8 cellular contexts compared by ENCODE assay signal in genomic region chr1:184622136-184622823, GRCh38.
DNase-seq lines count a peak whose midpoint lies in the region; ATAC-seq, FAIRE-seq and TF ChIP-seq lines count a peak whose summit lies in the region.

No MANE protein-coding gene starts in this region.

- H3K36me3 ChIP-seq in RWPE2 (ENCODE audit: low read depth), result no peaks in the 10 kb centered on the region

- no peak overlapping the region for H3K4me3 ChIP-seq in RWPE2 (ENCODE audit: severe bottlenecking)
- H3K4me3 ChIP-seq in fibroblast of the aortic adventitia (ENCODE audit: low read depth, low read length), result no peak overlapping the region

- TF ChIP-seq POLR2A in GM12891 (IDR thresholded peaks at IDR 0.05; ENCODE audit: low read depth, low read length), result no peak

- H3K4me1 ChIP-seq in RWPE2 (ENCODE audit: insufficient read depth, poor library complexity, severe bottlenecking), result peaks cover 36% of the 10 kb centered on the region

- TF ChIP-seq CTCF in RWPE2 (IDR thresholded peaks at IDR 0.05; ENCODE audit: poor library complexity, severe bottlenecking) (no peak), fibroblast of the aortic adventitia (IDR thresholded peaks at IDR 0.05; ENCODE audit: insufficient read depth, low read length) (no peak)

- ATAC-seq in RWPE2 (ENCODE audit: low read depth), result peak; percentile 76
- ATAC-seq in sciatic nerve, result peak; percentile 91
- ATAC-seq in HG03108 (IDR thresholded peaks at IDR 0.05; ENCODE audit: unreplicated experiment), result no peak
- ATAC-seq in GM21723 (IDR thresholded peaks at IDR 0.05; ENCODE audit: unreplicated experiment), result no peak
- ATAC-seq in GM18517 (IDR thresholded peaks at IDR 0.05; ENCODE audit: unreplicated experiment), result no peak

- H3K9me3 ChIP-seq in RWPE2 (ENCODE audit: severe bottlenecking), result no peaks in the 10 kb centered on the region

- DNase-seq in DMS153 (lab: John Stamatoyannopoulos, UW) (peak; percentile 76), RWPE2 (ENCODE audit: low spot score) (no peak), fibroblast of the aortic adventitia (ENCODE audit: low read depth) (peak; percentile 98), sciatic nerve (ENCODE audit: low spot score) (peak; percentile 84), GM12891 (ENCODE audit: insufficient read length, low spot score) (no peak)

- FAIRE-seq in GM12891 (lab: Jason Lieb, UNC), result no peak

- intact Hi-C loops in sciatic nerve (cut with DNase I), result no loop called here

- no peaks in the 10 kb centered on the region for H3K27me3 ChIP-seq in RWPE2 (ENCODE audit: insufficient read depth, poor library complexity, severe bottlenecking)

- H3K27ac ChIP-seq in RWPE2 (ENCODE audit: poor library complexity, severe bottlenecking), result peak overlapping the region; percentile 67

TF ChIP-seq in GM12891, 5 proteins besides CTCF, POLR2A, EP300 and RAD21:
- TF ChIP-seq TAF1 (IDR thresholded peaks at IDR 0.05; ENCODE audit: low read depth, low read length) (no peak), POLR2AphosphoS5 (IDR thresholded peaks at IDR 0.05; ENCODE audit: low read depth, low read length) (no peak), PAX5 (IDR thresholded peaks at IDR 0.05; ENCODE audit: insufficient read depth, low read length, severe bottlenecking) (no peak), SPI1 (IDR thresholded peaks at IDR 0.05; ENCODE audit: low read depth, low read length) (no peak), POU2F2 (IDR thresholded peaks at IDR 0.05; ENCODE audit: low read depth, low read length) (no peak)

Comparison
In these comparisons a context has a peak if more than half of its experiments do, and no peak if none do; other contexts are left out.
1. DNase-seq: peak in DMS153 (single experiment), fibroblast of the aortic adventitia (single experiment) and sciatic nerve (single experiment); none in RWPE2 (single experiment) and GM12891 (single experiment).
2. ATAC-seq: peak in RWPE2 (single experiment) and sciatic nerve (single experiment); none in HG03108 (single experiment), GM21723 (single experiment) and GM18517 (single experiment).